1 cellular context compared by ENCODE assay signal in the genomic region with DNA sequence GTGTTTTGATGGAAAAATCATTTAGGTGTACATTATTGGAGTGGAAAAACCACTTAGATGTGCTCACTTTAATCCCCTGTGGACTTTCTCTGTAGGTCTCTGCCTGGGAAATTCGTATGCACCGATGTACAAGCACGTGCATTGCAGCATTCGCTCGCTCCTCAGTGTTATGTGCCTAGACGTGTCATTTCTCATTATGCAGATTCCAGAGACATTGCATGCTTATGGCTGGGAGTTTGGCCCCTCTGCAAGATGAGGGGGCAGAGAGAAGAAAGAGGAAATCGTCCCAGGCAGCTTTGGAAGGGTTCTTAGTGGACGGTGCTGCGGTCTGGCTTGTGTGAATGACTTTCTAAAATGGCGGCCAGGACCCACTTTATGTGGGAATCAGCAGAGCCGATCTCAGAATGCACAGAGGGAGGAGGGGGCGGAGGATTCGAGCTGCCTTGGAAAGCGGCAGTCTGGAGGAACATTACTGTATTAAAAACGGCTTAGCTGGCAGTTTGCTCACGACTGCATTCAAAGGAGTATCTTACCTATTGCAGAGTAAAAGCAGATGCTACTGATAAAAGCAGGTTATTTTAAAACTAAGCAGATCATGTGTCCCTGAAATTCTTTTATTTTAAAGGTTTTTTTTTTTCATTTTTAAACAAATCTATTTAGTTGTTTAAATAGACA.
TF ChIP-seq lines count a peak whose summit lies in the region.

No MANE protein-coding gene starts in this region.

TF ChIP-seq in K562, 482 proteins besides CTCF, POLR2A, EP300 and RAD21 (continued from another document and continues in another):
- TF ChIP-seq SAP30 (IDR thresholded peaks at IDR 0.05; ENCODE audit: borderline replicate concordance, insufficient read depth, low read depth, low read length, poor library complexity, severe bottlenecking) (peak; percentile 91), JUND (IDR thresholded peaks at IDR 0.05; ENCODE audit: borderline replicate concordance, low read depth, low read length) (peak; percentile 71), JUND (tag; IDR thresholded peaks at IDR 0.05; ENCODE audit: borderline replicate concordance, low read depth, low read length) (no peak; the same call in 2 of the 3 replicates), BRD9 (IDR thresholded peaks at IDR 0.05; ENCODE audit: low read depth, partially characterized antibody) (peak; percentile 93), ZNF24 (IDR thresholded peaks at IDR 0.05) (0 out of 2 replicates have a peak, but pooled peaks have one; percentile 53), MECOM (CRISPR knock-in tag; IDR thresholded peaks at IDR 0.05) (no peak), FOXJ3 (CRISPR knock-in tag; IDR thresholded peaks at IDR 0.05) (no peak), C11orf30 (IDR thresholded peaks at IDR 0.05; ENCODE audit: low read depth) (peak; percentile 91), NFRKB (IDR thresholded peaks at IDR 0.05; ENCODE audit: low read depth) (peak; percentile 94), BHLHE40 (IDR thresholded peaks at IDR 0.05; ENCODE audit: low read length) (peak; percentile 94), TAF9B (IDR thresholded peaks at IDR 0.05; ENCODE audit: partially characterized antibody) (peak; percentile 76), ETV6 (IDR thresholded peaks at IDR 0.05; ENCODE audit: borderline replicate concordance in 1 of 2, low read depth in 2 of 2, low read length in 1 of 2) (peak in 1 of 2 experiments; percentile 4; a peak in 1 of 4 replicates), ETV6 (CRISPR knock-in tag; IDR thresholded peaks at IDR 0.05; ENCODE audit: borderline replicate concordance) (no peak), HMGN3 (IDR thresholded peaks at IDR 0.05; ENCODE audit: borderline replicate concordance, extremely low read depth, insufficient read length, low read depth, low read length) (peak; percentile 35), NONO (IDR thresholded peaks at IDR 0.05; ENCODE audit: low read depth in 2 of 2, low read length in 1 of 2) (peak in 1 of 2 experiments; percentile 50; a peak in 1 of 4 replicates), CREB1 (IDR thresholded peaks at IDR 0.05) (no peak), CREB1 (CRISPR knock-in tag; IDR thresholded peaks at IDR 0.05) (0 out of 2 replicates have a peak, but pooled peaks have one; percentile 16), MTA1 (IDR thresholded peaks at IDR 0.05; ENCODE audit: borderline replicate concordance) (peak; percentile 75; the same call in 1 of the 2 replicates), TEAD1 (CRISPR knock-in tag; IDR thresholded peaks at IDR 0.05) (peak in 1 of 2 experiments; percentile 74; a peak in 2 of 4 replicates), GATA2 (CRISPR knock-in tag; IDR thresholded peaks at IDR 0.05) (peak; percentile 95), DMBX1 (CRISPR knock-in tag; IDR thresholded peaks at IDR 0.05; ENCODE audit: borderline replicate concordance) (no peak), CHD1 (IDR thresholded peaks at IDR 0.05; ENCODE audit: low read length) (peak; percentile 56), JUN (IDR thresholded peaks at IDR 0.05; ENCODE audit: borderline replicate concordance, low read depth, low read length) (no peak), JUN (CRISPR knock-in tag; IDR thresholded peaks at IDR 0.05; ENCODE audit: borderline replicate concordance) (peak; percentile 71; the same call in 1 of the 2 replicates), RCOR1 (IDR thresholded peaks at IDR 0.05; ENCODE audit: borderline replicate concordance in 1 of 2, low read depth in 2 of 2, low read length in 2 of 2) (0 out of 4 replicates have a peak, but pooled peaks of 1 of the 2 experiments have one; percentile 48), THRAP3 (IDR thresholded peaks at IDR 0.05; ENCODE audit: borderline replicate concordance) (peak; percentile 77; the same call in 1 of the 2 replicates), MAFG (tag; conservative IDR thresholded peaks at IDR 0.05) (peak; percentile 86), MYC (IDR thresholded peaks at IDR 0.05; ENCODE audit: low read depth, low read length) (peak; percentile 90), MYC (CRISPR knock-in tag; IDR thresholded peaks at IDR 0.05; ENCODE audit: borderline replicate concordance, low read depth) (0 out of 2 replicates have a peak, but pooled peaks have one; percentile 75), MAFF (IDR thresholded peaks at IDR 0.05; ENCODE audit: low read length) (peak; percentile 65), SUPT5H (IDR thresholded peaks at IDR 0.05) (peak; percentile 72)
- TF ChIP-seq, protein P1, sequence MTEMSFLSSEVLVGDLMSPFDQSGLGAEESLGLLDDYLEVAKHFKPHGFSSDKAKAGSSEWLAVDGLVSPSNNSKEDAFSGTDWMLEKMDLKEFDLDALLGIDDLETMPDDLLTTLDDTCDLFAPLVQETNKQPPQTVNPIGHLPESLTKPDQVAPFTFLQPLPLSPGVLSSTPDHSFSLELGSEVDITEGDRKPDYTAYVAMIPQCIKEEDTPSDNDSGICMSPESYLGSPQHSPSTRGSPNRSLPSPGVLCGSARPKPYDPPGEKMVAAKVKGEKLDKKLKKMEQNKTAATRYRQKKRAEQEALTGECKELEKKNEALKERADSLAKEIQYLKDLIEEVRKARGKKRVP (CRISPR knock-in tag; IDR thresholded peaks at IDR 0.05): no peak
- TF ChIP-seq, protein P2, sequence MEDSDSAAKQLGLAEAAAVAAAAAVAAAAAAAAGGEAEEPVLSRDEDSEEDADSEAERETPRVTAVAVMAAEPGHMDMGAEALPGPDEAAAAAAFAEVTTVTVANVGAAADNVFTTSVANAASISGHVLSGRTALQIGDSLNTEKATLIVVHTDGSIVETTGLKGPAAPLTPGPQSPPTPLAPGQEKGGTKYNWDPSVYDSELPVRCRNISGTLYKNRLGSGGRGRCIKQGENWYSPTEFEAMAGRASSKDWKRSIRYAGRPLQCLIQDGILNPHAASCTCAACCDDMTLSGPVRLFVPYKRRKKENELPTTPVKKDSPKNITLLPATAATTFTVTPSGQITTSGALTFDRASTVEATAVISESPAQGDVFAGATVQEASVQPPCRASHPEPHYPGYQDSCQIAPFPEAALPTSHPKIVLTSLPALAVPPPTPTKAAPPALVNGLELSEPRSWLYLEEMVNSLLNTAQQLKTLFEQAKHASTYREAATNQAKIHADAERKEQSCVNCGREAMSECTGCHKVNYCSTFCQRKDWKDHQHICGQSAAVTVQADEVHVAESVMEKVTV (CRISPR knock-in tag; IDR thresholded peaks at IDR 0.05): 0 out of 2 replicates have a peak, but pooled peaks have one; percentile 10
- TF ChIP-seq, protein P3, sequence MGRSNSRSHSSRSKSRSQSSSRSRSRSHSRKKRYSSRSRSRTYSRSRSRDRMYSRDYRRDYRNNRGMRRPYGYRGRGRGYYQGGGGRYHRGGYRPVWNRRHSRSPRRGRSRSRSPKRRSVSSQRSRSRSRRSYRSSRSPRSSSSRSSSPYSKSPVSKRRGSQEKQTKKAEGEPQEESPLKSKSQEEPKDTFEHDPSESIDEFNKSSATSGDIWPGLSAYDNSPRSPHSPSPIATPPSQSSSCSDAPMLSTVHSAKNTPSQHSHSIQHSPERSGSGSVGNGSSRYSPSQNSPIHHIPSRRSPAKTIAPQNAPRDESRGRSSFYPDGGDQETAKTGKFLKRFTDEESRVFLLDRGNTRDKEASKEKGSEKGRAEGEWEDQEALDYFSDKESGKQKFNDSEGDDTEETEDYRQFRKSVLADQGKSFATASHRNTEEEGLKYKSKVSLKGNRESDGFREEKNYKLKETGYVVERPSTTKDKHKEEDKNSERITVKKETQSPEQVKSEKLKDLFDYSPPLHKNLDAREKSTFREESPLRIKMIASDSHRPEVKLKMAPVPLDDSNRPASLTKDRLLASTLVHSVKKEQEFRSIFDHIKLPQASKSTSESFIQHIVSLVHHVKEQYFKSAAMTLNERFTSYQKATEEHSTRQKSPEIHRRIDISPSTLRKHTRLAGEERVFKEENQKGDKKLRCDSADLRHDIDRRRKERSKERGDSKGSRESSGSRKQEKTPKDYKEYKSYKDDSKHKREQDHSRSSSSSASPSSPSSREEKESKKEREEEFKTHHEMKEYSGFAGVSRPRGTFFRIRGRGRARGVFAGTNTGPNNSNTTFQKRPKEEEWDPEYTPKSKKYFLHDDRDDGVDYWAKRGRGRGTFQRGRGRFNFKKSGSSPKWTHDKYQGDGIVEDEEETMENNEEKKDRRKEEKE (IDR thresholded peaks at IDR 0.05; ENCODE audit: borderline replicate concordance in 1 of 2, control insufficient read depth in 1 of 2, low read depth in 2 of 2, low read length in 1 of 2): peak in 1 of 2 experiments; percentile 24; a peak in 1 of 4 replicates
- TF ChIP-seq, protein P4, sequence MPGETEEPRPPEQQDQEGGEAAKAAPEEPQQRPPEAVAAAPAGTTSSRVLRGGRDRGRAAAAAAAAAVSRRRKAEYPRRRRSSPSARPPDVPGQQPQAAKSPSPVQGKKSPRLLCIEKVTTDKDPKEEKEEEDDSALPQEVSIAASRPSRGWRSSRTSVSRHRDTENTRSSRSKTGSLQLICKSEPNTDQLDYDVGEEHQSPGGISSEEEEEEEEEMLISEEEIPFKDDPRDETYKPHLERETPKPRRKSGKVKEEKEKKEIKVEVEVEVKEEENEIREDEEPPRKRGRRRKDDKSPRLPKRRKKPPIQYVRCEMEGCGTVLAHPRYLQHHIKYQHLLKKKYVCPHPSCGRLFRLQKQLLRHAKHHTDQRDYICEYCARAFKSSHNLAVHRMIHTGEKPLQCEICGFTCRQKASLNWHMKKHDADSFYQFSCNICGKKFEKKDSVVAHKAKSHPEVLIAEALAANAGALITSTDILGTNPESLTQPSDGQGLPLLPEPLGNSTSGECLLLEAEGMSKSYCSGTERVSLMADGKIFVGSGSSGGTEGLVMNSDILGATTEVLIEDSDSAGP (CRISPR knock-in tag; IDR thresholded peaks at IDR 0.05): 0 out of 2 replicates have a peak, but pooled peaks have one; percentile 40
- TF ChIP-seq, protein P5, sequence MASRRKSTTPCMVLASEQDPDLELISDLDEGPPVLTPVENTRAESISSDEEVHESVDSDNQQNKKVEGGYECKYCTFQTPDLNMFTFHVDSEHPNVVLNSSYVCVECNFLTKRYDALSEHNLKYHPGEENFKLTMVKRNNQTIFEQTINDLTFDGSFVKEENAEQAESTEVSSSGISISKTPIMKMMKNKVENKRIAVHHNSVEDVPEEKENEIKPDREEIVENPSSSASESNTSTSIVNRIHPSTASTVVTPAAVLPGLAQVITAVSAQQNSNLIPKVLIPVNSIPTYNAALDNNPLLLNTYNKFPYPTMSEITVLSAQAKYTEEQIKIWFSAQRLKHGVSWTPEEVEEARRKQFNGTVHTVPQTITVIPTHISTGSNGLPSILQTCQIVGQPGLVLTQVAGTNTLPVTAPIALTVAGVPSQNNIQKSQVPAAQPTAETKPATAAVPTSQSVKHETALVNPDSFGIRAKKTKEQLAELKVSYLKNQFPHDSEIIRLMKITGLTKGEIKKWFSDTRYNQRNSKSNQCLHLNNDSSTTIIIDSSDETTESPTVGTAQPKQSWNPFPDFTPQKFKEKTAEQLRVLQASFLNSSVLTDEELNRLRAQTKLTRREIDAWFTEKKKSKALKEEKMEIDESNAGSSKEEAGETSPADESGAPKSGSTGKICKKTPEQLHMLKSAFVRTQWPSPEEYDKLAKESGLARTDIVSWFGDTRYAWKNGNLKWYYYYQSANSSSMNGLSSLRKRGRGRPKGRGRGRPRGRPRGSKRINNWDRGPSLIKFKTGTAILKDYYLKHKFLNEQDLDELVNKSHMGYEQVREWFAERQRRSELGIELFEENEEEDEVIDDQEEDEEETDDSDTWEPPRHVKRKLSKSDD (conservative IDR thresholded peaks at IDR 0.05; ENCODE audit: low read length): 0 out of 2 replicates have a peak, but pooled peaks have one; percentile 60
- TF ChIP-seq, protein P6, sequence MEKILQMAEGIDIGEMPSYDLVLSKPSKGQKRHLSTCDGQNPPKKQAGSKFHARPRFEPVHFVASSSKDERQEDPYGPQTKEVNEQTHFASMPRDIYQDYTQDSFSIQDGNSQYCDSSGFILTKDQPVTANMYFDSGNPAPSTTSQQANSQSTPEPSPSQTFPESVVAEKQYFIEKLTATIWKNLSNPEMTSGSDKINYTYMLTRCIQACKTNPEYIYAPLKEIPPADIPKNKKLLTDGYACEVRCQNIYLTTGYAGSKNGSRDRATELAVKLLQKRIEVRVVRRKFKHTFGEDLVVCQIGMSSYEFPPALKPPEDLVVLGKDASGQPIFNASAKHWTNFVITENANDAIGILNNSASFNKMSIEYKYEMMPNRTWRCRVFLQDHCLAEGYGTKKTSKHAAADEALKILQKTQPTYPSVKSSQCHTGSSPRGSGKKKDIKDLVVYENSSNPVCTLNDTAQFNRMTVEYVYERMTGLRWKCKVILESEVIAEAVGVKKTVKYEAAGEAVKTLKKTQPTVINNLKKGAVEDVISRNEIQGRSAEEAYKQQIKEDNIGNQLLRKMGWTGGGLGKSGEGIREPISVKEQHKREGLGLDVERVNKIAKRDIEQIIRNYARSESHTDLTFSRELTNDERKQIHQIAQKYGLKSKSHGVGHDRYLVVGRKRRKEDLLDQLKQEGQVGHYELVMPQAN (IDR thresholded peaks at IDR 0.05; ENCODE audit: borderline replicate concordance): peak; percentile 91
- TF ChIP-seq, protein P7, sequence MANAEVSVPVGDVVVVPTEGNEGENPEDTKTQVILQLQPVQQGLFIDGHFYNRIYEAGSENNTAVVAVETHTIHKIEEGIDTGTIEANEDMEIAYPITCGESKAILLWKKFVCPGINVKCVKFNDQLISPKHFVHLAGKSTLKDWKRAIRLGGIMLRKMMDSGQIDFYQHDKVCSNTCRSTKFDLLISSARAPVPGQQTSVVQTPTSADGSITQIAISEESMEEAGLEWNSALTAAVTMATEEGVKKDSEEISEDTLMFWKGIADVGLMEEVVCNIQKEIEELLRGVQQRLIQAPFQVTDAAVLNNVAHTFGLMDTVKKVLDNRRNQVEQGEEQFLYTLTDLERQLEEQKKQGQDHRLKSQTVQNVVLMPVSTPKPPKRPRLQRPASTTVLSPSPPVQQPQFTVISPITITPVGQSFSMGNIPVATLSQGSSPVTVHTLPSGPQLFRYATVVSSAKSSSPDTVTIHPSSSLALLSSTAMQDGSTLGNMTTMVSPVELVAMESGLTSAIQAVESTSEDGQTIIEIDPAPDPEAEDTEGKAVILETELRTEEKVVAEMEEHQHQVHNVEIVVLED (CRISPR knock-in tag; IDR thresholded peaks at IDR 0.05): no peak
- TF ChIP-seq, protein P8, sequence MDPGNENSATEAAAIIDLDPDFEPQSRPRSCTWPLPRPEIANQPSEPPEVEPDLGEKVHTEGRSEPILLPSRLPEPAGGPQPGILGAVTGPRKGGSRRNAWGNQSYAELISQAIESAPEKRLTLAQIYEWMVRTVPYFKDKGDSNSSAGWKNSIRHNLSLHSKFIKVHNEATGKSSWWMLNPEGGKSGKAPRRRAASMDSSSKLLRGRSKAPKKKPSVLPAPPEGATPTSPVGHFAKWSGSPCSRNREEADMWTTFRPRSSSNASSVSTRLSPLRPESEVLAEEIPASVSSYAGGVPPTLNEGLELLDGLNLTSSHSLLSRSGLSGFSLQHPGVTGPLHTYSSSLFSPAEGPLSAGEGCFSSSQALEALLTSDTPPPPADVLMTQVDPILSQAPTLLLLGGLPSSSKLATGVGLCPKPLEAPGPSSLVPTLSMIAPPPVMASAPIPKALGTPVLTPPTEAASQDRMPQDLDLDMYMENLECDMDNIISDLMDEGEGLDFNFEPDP (CRISPR knock-in tag; IDR thresholded peaks at IDR 0.05): no peak
- TF ChIP-seq, protein P9, sequence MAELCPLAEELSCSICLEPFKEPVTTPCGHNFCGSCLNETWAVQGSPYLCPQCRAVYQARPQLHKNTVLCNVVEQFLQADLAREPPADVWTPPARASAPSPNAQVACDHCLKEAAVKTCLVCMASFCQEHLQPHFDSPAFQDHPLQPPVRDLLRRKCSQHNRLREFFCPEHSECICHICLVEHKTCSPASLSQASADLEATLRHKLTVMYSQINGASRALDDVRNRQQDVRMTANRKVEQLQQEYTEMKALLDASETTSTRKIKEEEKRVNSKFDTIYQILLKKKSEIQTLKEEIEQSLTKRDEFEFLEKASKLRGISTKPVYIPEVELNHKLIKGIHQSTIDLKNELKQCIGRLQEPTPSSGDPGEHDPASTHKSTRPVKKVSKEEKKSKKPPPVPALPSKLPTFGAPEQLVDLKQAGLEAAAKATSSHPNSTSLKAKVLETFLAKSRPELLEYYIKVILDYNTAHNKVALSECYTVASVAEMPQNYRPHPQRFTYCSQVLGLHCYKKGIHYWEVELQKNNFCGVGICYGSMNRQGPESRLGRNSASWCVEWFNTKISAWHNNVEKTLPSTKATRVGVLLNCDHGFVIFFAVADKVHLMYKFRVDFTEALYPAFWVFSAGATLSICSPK (IDR thresholded peaks at IDR 0.05; ENCODE audit: borderline replicate concordance): no peak
